1 cellular context compared by ENCODE assay signal in genomic region chr1:147627435-147628110, GRCh38.
A peak's percentile ranks its signal among the peaks of the same experiment; 100 is the strongest.
TF ChIP-seq lines count a peak whose summit lies in the region.

No MANE protein-coding gene starts in this region.

TF ChIP-seq in HepG2, 621 proteins besides CTCF, POLR2A, EP300 and RAD21 (continued from another document):
- no peak for TF ChIP-seq IRF9 (CRISPR knock-in tag; IDR thresholded peaks at IDR 0.05; ENCODE audit: borderline replicate concordance)
- TF ChIP-seq ZNF558 (CRISPR knock-in tag; IDR thresholded peaks at IDR 0.05; ENCODE audit: borderline replicate concordance): no peak
- TF ChIP-seq KLF16 (CRISPR knock-in tag; IDR thresholded peaks at IDR 0.05): 0 out of 4 replicates have a peak, but pooled peaks of 1 of the 2 experiments have one; percentile 12
- no peak for TF ChIP-seq FUBP1 (CRISPR knock-in tag; IDR thresholded peaks at IDR 0.05; ENCODE audit: borderline replicate concordance)
- peak; percentile 87 for TF ChIP-seq SMC3 (IDR thresholded peaks at IDR 0.05; ENCODE audit: low read length)
- no peak for TF ChIP-seq TRIM24 (CRISPR knock-in tag; IDR thresholded peaks at IDR 0.05)
- TF ChIP-seq STAG1 (CRISPR knock-in tag; IDR thresholded peaks at IDR 0.05): peak; percentile 67
- TF ChIP-seq SNRNP70 (IDR thresholded peaks at IDR 0.05; ENCODE audit: low read depth, low read length): no peak
- no peak for TF ChIP-seq ZNF33A (CRISPR knock-in tag; IDR thresholded peaks at IDR 0.05; ENCODE audit: borderline replicate concordance)
- no peak for TF ChIP-seq ZBTB3 (CRISPR knock-in tag; IDR thresholded peaks at IDR 0.05; ENCODE audit: borderline replicate concordance, low read depth)
- TF ChIP-seq E2F1 (CRISPR knock-in tag; IDR thresholded peaks at IDR 0.05): no peak
- TF ChIP-seq NAIF1 (CRISPR knock-in tag; IDR thresholded peaks at IDR 0.05; ENCODE audit: borderline replicate concordance): peak; percentile 51; the same call in 1 of the 2 replicates
- TF ChIP-seq ZNF121 (CRISPR knock-in tag; IDR thresholded peaks at IDR 0.05): peak; percentile 99
- no peak for TF ChIP-seq ARID2 (CRISPR knock-in tag; IDR thresholded peaks at IDR 0.05; ENCODE audit: borderline replicate concordance)
- peak; percentile 18; the same call in 1 of the 2 replicates for TF ChIP-seq ZNF687 (CRISPR knock-in tag; IDR thresholded peaks at IDR 0.05)
- no peak for TF ChIP-seq HNRNPL (IDR thresholded peaks at IDR 0.05; ENCODE audit: low read depth, low read length)
- no peak for TF ChIP-seq ZNF543 (CRISPR knock-in tag; IDR thresholded peaks at IDR 0.05)
- 0 out of 2 replicates have a peak, but pooled peaks have one; percentile 14 for TF ChIP-seq GATAD2A (CRISPR knock-in tag; IDR thresholded peaks at IDR 0.05)
- TF ChIP-seq PBX2 (CRISPR knock-in tag; IDR thresholded peaks at IDR 0.05): no peak
